1 cellular context compared by ENCODE assay signal in genomic region chr12:101021442-101021841, GRCh38.
TF ChIP-seq lines count a peak whose summit lies in the region.

No MANE protein-coding gene starts in this region.

TF ChIP-seq in SK-N-SH, 30 proteins besides CTCF, POLR2A, EP300 and RAD21 (continued from another document):
- TF ChIP-seq, protein P1, sequence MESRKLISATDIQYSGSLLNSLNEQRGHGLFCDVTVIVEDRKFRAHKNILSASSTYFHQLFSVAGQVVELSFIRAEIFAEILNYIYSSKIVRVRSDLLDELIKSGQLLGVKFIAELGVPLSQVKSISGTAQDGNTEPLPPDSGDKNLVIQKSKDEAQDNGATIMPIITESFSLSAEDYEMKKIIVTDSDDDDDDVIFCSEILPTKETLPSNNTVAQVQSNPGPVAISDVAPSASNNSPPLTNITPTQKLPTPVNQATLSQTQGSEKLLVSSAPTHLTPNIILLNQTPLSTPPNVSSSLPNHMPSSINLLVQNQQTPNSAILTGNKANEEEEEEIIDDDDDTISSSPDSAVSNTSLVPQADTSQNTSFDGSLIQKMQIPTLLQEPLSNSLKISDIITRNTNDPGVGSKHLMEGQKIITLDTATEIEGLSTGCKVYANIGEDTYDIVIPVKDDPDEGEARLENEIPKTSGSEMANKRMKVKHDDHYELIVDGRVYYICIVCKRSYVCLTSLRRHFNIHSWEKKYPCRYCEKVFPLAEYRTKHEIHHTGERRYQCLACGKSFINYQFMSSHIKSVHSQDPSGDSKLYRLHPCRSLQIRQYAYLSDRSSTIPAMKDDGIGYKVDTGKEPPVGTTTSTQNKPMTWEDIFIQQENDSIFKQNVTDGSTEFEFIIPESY (IDR thresholded peaks at IDR 0.05; ENCODE audit: borderline replicate concordance, low read depth) = no peak
- TF ChIP-seq USF1 (IDR thresholded peaks at IDR 0.05; ENCODE audit: borderline replicate concordance, low read depth) = no peak
- TF ChIP-seq TAF1 (IDR thresholded peaks at IDR 0.05; ENCODE audit: borderline replicate concordance, low read depth, low read length) = no peak
- no peak for TF ChIP-seq RFX5 (IDR thresholded peaks at IDR 0.05; ENCODE audit: low read length)
- TF ChIP-seq GATA2 (CRISPR knock-in tag; IDR thresholded peaks at IDR 0.05) = no peak
- no peak for TF ChIP-seq MAX (IDR thresholded peaks at IDR 0.05; ENCODE audit: low read depth)
- no peak for TF ChIP-seq SIN3A (IDR thresholded peaks at IDR 0.05; ENCODE audit: borderline replicate concordance, low read depth, low read length)
- TF ChIP-seq RXRA (IDR thresholded peaks at IDR 0.05; ENCODE audit: borderline replicate concordance, low read depth) = no peak
- TF ChIP-seq FOXJ3 (CRISPR knock-in tag; IDR thresholded peaks at IDR 0.05) = no peak
TF ChIP-seq in SK-N-SH: peak in this region for 0.
